Comparison of ENCODE assay signal across 8 cellular contexts in the genomic region with DNA sequence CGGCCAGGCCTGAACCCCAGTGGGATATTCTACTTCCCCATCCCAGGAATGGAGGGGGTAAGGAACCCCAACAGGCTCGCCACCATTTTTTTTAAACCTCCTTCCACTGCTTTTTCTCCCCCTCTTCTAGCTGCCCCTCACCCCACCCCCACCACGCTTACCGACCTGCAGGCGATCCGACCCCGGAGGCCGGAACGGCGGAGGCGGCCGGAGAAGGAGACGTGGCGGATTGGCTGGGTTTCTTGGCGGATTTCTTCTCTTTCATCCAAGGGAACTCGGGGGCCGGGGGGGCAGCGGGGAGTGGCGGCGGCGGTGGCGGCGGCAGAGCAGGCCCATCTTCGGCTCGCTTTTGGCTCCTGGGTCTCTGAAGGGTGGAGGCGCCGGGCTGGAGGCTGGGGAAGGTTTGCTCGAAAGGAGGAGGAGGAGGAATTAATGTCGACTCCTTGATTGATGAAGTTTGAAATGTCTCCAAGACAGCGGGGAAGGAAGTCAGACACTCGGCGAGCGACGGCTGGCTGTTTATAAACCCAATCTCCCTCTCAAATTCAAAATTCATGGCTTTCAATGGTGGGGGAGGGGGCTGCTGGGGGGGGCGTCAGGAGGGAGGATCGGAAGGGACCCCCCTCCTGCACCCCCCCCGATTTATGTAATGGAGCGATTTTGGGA. TPM values are rescaled to one million over a fixed set of nuclear protein-coding genes. Genes with fewer than 3 reads are reported as not detected.
DNase-seq lines count a peak whose midpoint lies in the region; ATAC-seq and TF ChIP-seq lines count a peak whose summit lies in the region.

No MANE protein-coding gene starts in this region.

- WGBS in heart right ventricle, 2 donors = 3 to 8% methylated on average over 37 to 38 of the region's 38 CpGs

- H3K9me3 Mint-ChIP-seq in CD4-positive, alpha-beta memory T cell = no peaks in the 10 kb centered on the region

- H3K4me1 Mint-ChIP-seq in CD4-positive, alpha-beta memory T cell = peaks cover 14 to 80% (median 45%) of the 10 kb centered on the region in 4 donors

- H3K4me3 ChIP-seq in CD4-positive, alpha-beta memory T cell (ENCODE audit: low read length in 2 of 2) = peak overlapping the region; percentile 74 to 86
- H3K4me3 ChIP-seq in heart right ventricle = peak overlapping the region; percentile 47 to 67 (median 60)

- peak in 4 of 5 donors; percentile 24 to 70 (median 32) for DNase-seq in CD4-positive, alpha-beta memory T cell
- DNase-seq in activated gamma-delta T cell treated with Interleukin-2 at 50 U/mL for 16 hours = peak; percentile 26
- DNase-seq in heart right ventricle = peak; percentile 71 to 82
- DNase-seq in retina = peak; percentile 34
- DNase-seq in hippocampal formation (lab: John Stamatoyannopoulos, UW) = no peak

- no peaks in the 10 kb centered on the region for H3K36me3 ChIP-seq in CD4-positive, alpha-beta memory T cell (ENCODE audit: insufficient read depth, low read length)
- no peaks in the 10 kb centered on the region for H3K36me3 ChIP-seq in KOPT-K1 (ENCODE audit: insufficient read depth, low read length)
- H3K36me3 ChIP-seq in heart right ventricle = no peaks in the 10 kb centered on the region

- peaks cover 0 to 20% of the 10 kb centered on the region in 2 donors for H3K36me3 Mint-ChIP-seq in CD4-positive, alpha-beta memory T cell

- POLR2A ChIA-PET in CD4-positive, alpha-beta memory T cell (lab: Charles Lee; ENCODE audit: partially characterized antibody) = interaction anchor here (0.5 to 2.1 kb wide), 7 partner anchors 12 to 1411 kb away, joined by 3 to 12 read pairs (median 3); a partner anchor contains a TSS

- peaks cover 6 to 7% of the 10 kb centered on the region in 2 donors for H3K27me3 Mint-ChIP-seq in CD4-positive, alpha-beta memory T cell

- H3K27ac ChIP-seq in CD4-positive, alpha-beta memory T cell (ENCODE audit: low read depth, low read length) = peak overlapping the region; percentile 86
- H3K27ac ChIP-seq in KOPT-K1 (ENCODE audit: low read depth, low read length, poor library complexity, severe bottlenecking) (peak overlapping the region; percentile 47), heart right ventricle (peak overlapping the region; percentile 44 to 92 (median 86))

- H3K4me3 Mint-ChIP-seq in CD4-positive, alpha-beta memory T cell = peak overlapping the region; percentile 89 to 99 (median 94)

- CTCF ChIA-PET in CD4-positive, alpha-beta memory T cell (lab: Charles Lee; ENCODE audit: partially characterized antibody) = interaction anchor here (0.9 kb wide), 1 partner anchor 37 kb away, joined by 3 read pairs; no protein-coding TSS in a partner anchor

- TF ChIP-seq CTCF in heart right ventricle (IDR thresholded peaks at IDR 0.05) = no peak

- H3K27ac Mint-ChIP-seq in CD4-positive, alpha-beta memory T cell = peak overlapping the region; percentile 83 to 97 (median 93)

- intact Hi-C loops in CD4-positive, alpha-beta memory T cell (cut with micrococcal nuclease) = loop anchor here (5.0 kb wide), 2 partner anchors 37 to 52 kb away; no protein-coding TSS in a partner anchor
- intact Hi-C loops in heart right ventricle (cut with DNase I) = loop anchor here in 2 of 10 donors (5.0 kb wide), 1 partner anchor 33 kb away; a partner anchor contains a TSS

- no peaks in the 10 kb centered on the region for H3K9me3 ChIP-seq in CD4-positive, alpha-beta memory T cell (ENCODE audit: control insufficient read depth in 1 of 2, low read length in 2 of 2)
- H3K9me3 ChIP-seq in KOPT-K1 (ENCODE audit: insufficient read depth, low read length, poor library complexity, severe bottlenecking) = no peaks in the 10 kb centered on the region
- no peaks in the 10 kb centered on the region for H3K9me3 ChIP-seq in heart right ventricle

- H3K27me3 ChIP-seq in CD4-positive, alpha-beta memory T cell (ENCODE audit: insufficient read depth, low read length) = no peaks in the 10 kb centered on the region
- H3K27me3 ChIP-seq in heart right ventricle = peaks cover 9 to 100% (median 95%) of the 10 kb centered on the region in 7 donors

- peaks cover 36% of the 10 kb centered on the region for H3K4me1 ChIP-seq in CD4-positive, alpha-beta memory T cell (ENCODE audit: insufficient read depth, low read length)
- H3K4me1 ChIP-seq in heart right ventricle = peaks cover 0 to 45% (median 17%) of the 10 kb centered on the region in 9 donors

- ATAC-seq in heart right ventricle = peak; percentile 41 to 71 (median 56)
- no peak for ATAC-seq in GM21447 (IDR thresholded peaks at IDR 0.05; ENCODE audit: unreplicated experiment)
- no peak for ATAC-seq in GM21825 (IDR thresholded peaks at IDR 0.05; ENCODE audit: unreplicated experiment)

RNA-seq across cellular contexts. Expression of a gene that starts 0.4 kb away (rescaled TPM):
- total RNA-seq in CD4-positive, alpha-beta memory T cell = 10 to 100 TPM; 34.4 to 39.2 TPM
- polyA plus RNA-seq in CD4-positive, alpha-beta memory T cell = 10 to 100 TPM; 12.7 to 36.5 TPM
- total RNA-seq in heart right ventricle = 1 to 10 TPM in 8 of 10 donors, under 1 TPM in 2; 0.47 to 7.9 (median 2.0) TPM
- 1 to 10 TPM; 4.5 to 7.8 TPM for polyA plus RNA-seq in heart right ventricle

RNA-seq across cellular contexts. Expression of a gene that starts 13.7 kb away (rescaled TPM):
- total RNA-seq in CD4-positive, alpha-beta memory T cell = not detected
- not detected for polyA plus RNA-seq in CD4-positive, alpha-beta memory T cell
- total RNA-seq in heart right ventricle = not detected
- polyA plus RNA-seq in heart right ventricle = not detected

RNA-seq across cellular contexts. Expression of a gene that starts 33.7 kb away (rescaled TPM):
- total RNA-seq in CD4-positive, alpha-beta memory T cell = 1 to 10 TPM; 3.1 to 4.5 TPM
- under 1 TPM; 0.11 to 0.13 TPM for polyA plus RNA-seq in CD4-positive, alpha-beta memory T cell
- 1 to 10 TPM in 1 of 10 donors, under 1 TPM in 8, not detected in 1; 0.14 to 1.6 (median 0.29) TPM for total RNA-seq in heart right ventricle
- polyA plus RNA-seq in heart right ventricle = 1 to 10 TPM in 1 of 2 donors, under 1 TPM in 1; 0.90 to 1.4 TPM

RNA-seq across cellular contexts. Expression of a gene that starts 45.6 kb away (rescaled TPM):
- total RNA-seq in CD4-positive, alpha-beta memory T cell = 10 to 100 TPM; 11.2 to 14.5 TPM
- under 1 TPM in 1 of 2 donors, not detected in 1; 0.10 TPM for polyA plus RNA-seq in CD4-positive, alpha-beta memory T cell
- total RNA-seq in heart right ventricle = 1 to 10 TPM in 5 of 10 donors, under 1 TPM in 5; 0.24 to 3.9 (median 0.97) TPM
- polyA plus RNA-seq in heart right ventricle = 1 to 10 TPM; 1.3 to 5.9 TPM

RNA-seq across cellular contexts. Expression of a gene that starts 49.1 kb away (rescaled TPM):
- total RNA-seq in CD4-positive, alpha-beta memory T cell = not detected
- polyA plus RNA-seq in CD4-positive, alpha-beta memory T cell = not detected
- under 1 TPM in 1 of 10 donors, not detected in 9; 0.18 TPM for total RNA-seq in heart right ventricle
- under 1 TPM; 0.06 to 0.15 TPM for polyA plus RNA-seq in heart right ventricle

Comparison
In these comparisons a context has a peak if more than half of its experiments do, and no peak if none do; other contexts are left out.
1. DNase-seq: peak in CD4-positive, alpha-beta memory T cell (4 of 5), activated gamma-delta T cell treated with Interleukin-2 at 50 U/mL for 16 hours (single experiment), heart right ventricle (2 of 2) and retina (single experiment); none in hippocampal formation (0 of 2).
2. ATAC-seq: peak in heart right ventricle (8 of 8); none in GM21447 (single experiment) and GM21825 (single experiment).
3. Peak in every context shown above with its lines, with median percentiles within 50 percentile points of each other: H3K27ac ChIP-seq.